13 cellular contexts compared by ENCODE assay signal in genomic region chr1:109803901-109804331, GRCh38. TPM values are rescaled to one million over a fixed set of nuclear protein-coding genes. Genes with fewer than 3 reads are reported as not detected.
DNase-seq lines count a peak whose midpoint lies in the region; ATAC-seq and TF ChIP-seq lines count a peak whose summit lies in the region.
"Had no signal": no experiment of that assay in that cellular context is flagged by ENCODE, and none has a peak within 500 bp of the region (broad histone marks: within the 10 kb centered on the region; RNA-seq: fewer than 3 reads in every experiment).

No MANE protein-coding gene starts in this region.

- ATAC-seq in GM21529 (IDR thresholded peaks at IDR 0.05; ENCODE audit: unreplicated experiment) (no peak), HG03280 (IDR thresholded peaks at IDR 0.05; ENCODE audit: unreplicated experiment) (no peak)
- ATAC-seq: HCT116 had no signal

- no peak overlapping the region for H2BK12ac ChIP-seq in H9 (ENCODE audit: insufficient read length, low read depth, low read length)

- H2AK5ac ChIP-seq in H9 (ENCODE audit: insufficient read length, low read length): no peak overlapping the region

- DNase-seq in NCI-H1436 (lab: John Stamatoyannopoulos, UW): peak; percentile 52
- no peak for DNase-seq in NCI-H1436 treated with DMSO at 0.1 percent for 48 hours (lab: John Stamatoyannopoulos, UW)
- peak; percentile 16 for DNase-seq in H9
- DNase-seq in activated naive CD8-positive, alpha-beta T cell treated with anti-CD3 and anti-CD28 coated beads for 36 hours: no peak
- DNase-seq in mesenteric fat pad (ENCODE audit: low spot score): peak; percentile 73
- DNase-seq in hypothalamus (lab: John Stamatoyannopoulos, UW): no peak
- DNase-seq: DMS 273 treated with DMSO at 0.1 percent for 48 hours, KG1 had no signal

- H3K23ac ChIP-seq in H9 (ENCODE audit: insufficient read length, low read depth, low read length): no peak overlapping the region

- no peak overlapping the region for H2BK5ac ChIP-seq in H9 (ENCODE audit: insufficient read length, low read length)

- H3K27ac ChIP-seq in H9 (ENCODE audit: insufficient read length, low read depth, low read length): no peak overlapping the region
- H3K27ac ChIP-seq: 22Rv1 had no signal

- no peaks in the 10 kb centered on the region for H3K79me1 ChIP-seq in H9 (ENCODE audit: insufficient read depth, low read depth, low read length, poor library complexity, severe bottlenecking)

- H3K9ac ChIP-seq in H9 (ENCODE audit: extremely low read depth, insufficient read length, low read length): no peak overlapping the region

- WGBS in H9 (ENCODE audit: extremely low coverage, insufficient read length, low lambda C conversion rate): no CpG with 5 or more reads among the region's 10 CpGs

- no peak overlapping the region for H2AFZ ChIP-seq in H9 (ENCODE audit: low read length)

- no peaks in the 10 kb centered on the region for H3K9me3 ChIP-seq in H9 (ENCODE audit: control insufficient read depth, low read depth, low read length)
- H3K9me3 ChIP-seq: transverse colon had no signal

- H3K14ac ChIP-seq in H9 (ENCODE audit: insufficient read depth, low read length): no peak overlapping the region; the same call in 1 of the 2 replicates

- no peaks in the 10 kb centered on the region for H3K23me2 ChIP-seq in H9 (ENCODE audit: insufficient read length, low read depth, low read length, poor library complexity, severe bottlenecking)

- H3T11ph ChIP-seq in H9 (ENCODE audit: low read length): no peak overlapping the region

- no peak overlapping the region for H3K27ac Mint-ChIP-seq in H9
- peak overlapping the region; percentile 17 for H3K27ac Mint-ChIP-seq in activated naive CD8-positive, alpha-beta T cell treated with anti-CD3 and anti-CD28 coated beads for 36 hours

- H2BK15ac ChIP-seq in H9 (ENCODE audit: low read depth, low read length): no peak overlapping the region

- no peaks in the 10 kb centered on the region for H4K20me1 ChIP-seq in H9 (ENCODE audit: control insufficient read depth, insufficient read depth, insufficient read length)

- no peak overlapping the region for H4K5ac ChIP-seq in H9 (ENCODE audit: insufficient read length, low read depth, low read length)

- H2BK20ac ChIP-seq in H9 (ENCODE audit: low read depth, low read length, poor library complexity, severe bottlenecking): no peak overlapping the region

- H3K27me3 ChIP-seq in H9 (ENCODE audit: insufficient read depth, low read length): no peaks in the 10 kb centered on the region
- H3K27me3 ChIP-seq: transverse colon had no signal

- no peak overlapping the region for H2BK120ac ChIP-seq in H9 (ENCODE audit: low read depth, low read length, poor library complexity, severe bottlenecking)

- no peaks in the 10 kb centered on the region for H3K36me3 Mint-ChIP-seq in H9 (ENCODE audit: insufficient read depth in 1 of 3, low read depth in 3 of 3)
- no peaks in the 10 kb centered on the region for H3K36me3 Mint-ChIP-seq in activated naive CD8-positive, alpha-beta T cell treated with anti-CD3 and anti-CD28 coated beads for 36 hours

- H3K27me3 Mint-ChIP-seq in H9 (ENCODE audit: low read depth): no peaks in the 10 kb centered on the region
- H3K27me3 Mint-ChIP-seq in activated naive CD8-positive, alpha-beta T cell treated with anti-CD3 and anti-CD28 coated beads for 36 hours: no peaks in the 10 kb centered on the region

- no peaks in the 10 kb centered on the region for H3K9me3 Mint-ChIP-seq in H9
- no peaks in the 10 kb centered on the region for H3K9me3 Mint-ChIP-seq in activated naive CD8-positive, alpha-beta T cell treated with anti-CD3 and anti-CD28 coated beads for 36 hours

- peaks cover 16 to 23% of the 10 kb centered on the region in 2 experiments for H3K4me1 Mint-ChIP-seq in H9
- H3K4me1 Mint-ChIP-seq in activated naive CD8-positive, alpha-beta T cell treated with anti-CD3 and anti-CD28 coated beads for 36 hours: peaks cover 42% of the 10 kb centered on the region

- no peak overlapping the region for H3K4ac ChIP-seq in H9 (ENCODE audit: low read depth, low read length)

- H3K4me3 Mint-ChIP-seq in H9: no peak overlapping the region; a peak in 1 of 5 replicates
- H3K4me3 Mint-ChIP-seq in activated naive CD8-positive, alpha-beta T cell treated with anti-CD3 and anti-CD28 coated beads for 36 hours: no peak overlapping the region

- no peaks in the 10 kb centered on the region for H3K4me1 ChIP-seq in H9 (ENCODE audit: insufficient read depth, low read length)

- H3K4me2 ChIP-seq in H9 (ENCODE audit: insufficient read depth, insufficient read length, low read length): no peak overlapping the region

- H4K8ac ChIP-seq in H9 (replicated peaks; ENCODE audit: insufficient read length, low read depth, low read length): no peak overlapping the region

- no peaks in the 10 kb centered on the region for H3K79me2 ChIP-seq in H9 (ENCODE audit: insufficient read depth, low read length)

- H4K91ac ChIP-seq in H9 (ENCODE audit: insufficient read length, low read depth, low read length): no peak overlapping the region

- no peak for TF ChIP-seq CTCF in H9 (conservative IDR thresholded peaks at IDR 0.05)

- H3K18ac ChIP-seq in H9 (ENCODE audit: insufficient read length, low read depth, low read length): no peak overlapping the region

- H3K56ac ChIP-seq in H9 (ENCODE audit: insufficient read length, low read depth, low read length): no peak overlapping the region

RNA-seq across cellular contexts. Expression of gene EPS8L3, which starts 40.2 kb away (rescaled TPM):
- total RNA-seq in H9 (2021): not detected in 2 replicates
- not detected for total RNA-seq in activated naive CD8-positive, alpha-beta T cell treated with anti-CD3 and anti-CD28 coated beads for 36 hours
- 0.58 TPM for total RNA-seq in mesenteric fat pad

Comparison
In these comparisons a context has a peak if more than half of its experiments do, and no peak if none do; other contexts are left out.
1. DNase-seq: peak in NCI-H1436 (single experiment), H9 (single experiment) and mesenteric fat pad (single experiment); none in NCI-H1436 treated with DMSO at 0.1 percent for 48 hours (single experiment), activated naive CD8-positive, alpha-beta T cell treated with anti-CD3 and anti-CD28 coated beads for 36 hours (single experiment) and hypothalamus (0 of 51).